ENCODE assay signal across 9 cellular contexts in genomic region chr6:27478141-27478705, GRCh38. TPM values are rescaled to one million over a fixed set of nuclear protein-coding genes. Genes with fewer than 3 reads are reported as not detected.
DNase-seq lines count a peak whose midpoint lies in the region; ATAC-seq and TF ChIP-seq lines count a peak whose summit lies in the region.
"Had no signal": no experiment of that assay in that cellular context is flagged by ENCODE, and none has a peak within 500 bp of the region (broad histone marks: within the 10 kb centered on the region; RNA-seq: fewer than 3 reads in every experiment).

No MANE protein-coding gene starts in this region.

- H3K36me3 ChIP-seq in BE2C (no peaks in the 10 kb centered on the region), vagina (no peaks in the 10 kb centered on the region)

- TF ChIP-seq CTCF in BE2C (IDR thresholded peaks at IDR 0.05; ENCODE audit: low read depth, low read length) (no peak), vagina (IDR thresholded peaks at IDR 0.05) (no peak), CD14-positive monocyte (IDR thresholded peaks at IDR 0.05) (no peak)

- peak; percentile 19 for ATAC-seq in GM19463 (IDR thresholded peaks at IDR 0.05; ENCODE audit: unreplicated experiment)
- peak; percentile 12 for ATAC-seq in HG03521 (IDR thresholded peaks at IDR 0.05; ENCODE audit: unreplicated experiment)
- ATAC-seq in left lobe of liver = peak; percentile 27

- H3K27me3 ChIP-seq in BE2C = no peaks in the 10 kb centered on the region
- no peaks in the 10 kb centered on the region for H3K27me3 ChIP-seq in vagina

- H3K4me1 Mint-ChIP-seq in CD14-positive monocyte = peaks cover 1% of the 10 kb centered on the region

- peaks cover 0 to 5% (median 3%) of the 10 kb centered on the region in 3 donors for H3K27me3 Mint-ChIP-seq in CD14-positive monocyte (ENCODE audit: low read depth in 3 of 3)
- H3K27me3 Mint-ChIP-seq: naive B cell had no signal

- H3K4me1 ChIP-seq in BE2C = no peaks in the 10 kb centered on the region
- H3K4me1 ChIP-seq in vagina = peaks cover 11% of the 10 kb centered on the region

- no peaks in the 10 kb centered on the region for H3K36me3 Mint-ChIP-seq in CD14-positive monocyte

- DNase-seq in BE2C = no peak
- no peak for DNase-seq in left lobe of liver (ENCODE audit: low spot score)
- DNase-seq in vagina (ENCODE audit: extremely low spot score in 2 of 2) = no peak
- DNase-seq in CD14-positive monocyte (ENCODE audit: low spot score) = no peak
- DNase-seq in pons (ENCODE audit: low spot score) = no peak

- no peaks in the 10 kb centered on the region for H3K9me3 ChIP-seq in BE2C
- no peaks in the 10 kb centered on the region for H3K9me3 ChIP-seq in vagina

- no peak overlapping the region for H3K4me3 Mint-ChIP-seq in CD14-positive monocyte
- H3K4me3 Mint-ChIP-seq: naive B cell had no signal

- H3K9me3 Mint-ChIP-seq in CD14-positive monocyte = peaks cover 0 to 11% (median 7%) of the 10 kb centered on the region in 7 donors
- H3K9me3 Mint-ChIP-seq: naive B cell had no signal

- no peak for TF ChIP-seq POLR2A in vagina (IDR thresholded peaks at IDR 0.05)

- H3K27ac Mint-ChIP-seq in CD14-positive monocyte = no peak overlapping the region
- H3K27ac Mint-ChIP-seq: naive B cell had no signal

- intact Hi-C loops in vagina (cut with DNase I) = loop anchor here (10.0 kb wide), 2 partner anchors 303 to 343 kb away; a partner anchor contains a TSS
- intact Hi-C loops in CD14-positive monocyte (cut with micrococcal nuclease) = loop anchor here (2.0 to 10.0 kb wide), 8 partner anchors 209 to 657 kb away; a partner anchor contains a TSS

- peak overlapping the region; percentile 95 for H3K27ac ChIP-seq in angular gyrus (ENCODE audit: low read depth, low read length)
- H3K27ac ChIP-seq in vagina = peak overlapping the region; percentile 98

- H3K4me3 ChIP-seq in BE2C (ENCODE audit: low read depth, low read length) = peak overlapping the region; percentile 82
- peak overlapping the region; percentile 50 to 73 for H3K4me3 ChIP-seq in vagina

RNA-seq across cellular contexts. Expression of gene ZNF184, which starts 5.3 kb away (rescaled TPM):
- polyA plus RNA-seq in BE2C (2012; ENCODE audit: insufficient read depth, insufficient read length, low read depth) = 3.7 TPM
- total RNA-seq in left lobe of liver (1.5 TPM), vagina (4.4 TPM)
- polyA plus RNA-seq in CD14-positive monocyte = 1 to 10 TPM; 1.5 TPM
